In genomic region chrX:49661881-49662280, GRCh38 we compare ENCODE assay signal across 38 cellular contexts. TPM values are rescaled to one million over a fixed set of nuclear protein-coding genes. Genes with fewer than 3 reads are reported as not detected.
"Had no signal": no experiment of that assay in that cellular context is flagged by ENCODE, and none has a peak within 500 bp of the region (broad histone marks: within the 10 kb centered on the region; RNA-seq: fewer than 3 reads in every experiment).

No MANE protein-coding gene starts in this region.

- H3K9me3 ChIP-seq: adrenal gland, ascending aorta, body of pancreas had no signal

- H3K4me3 ChIP-seq: adrenal gland, ascending aorta, body of pancreas, breast epithelium, cardiac muscle cell had no signal

- DNase-seq: activated effector memory CD4-positive, alpha-beta T cell treated with anti-CD3 and anti-CD28 coated beads, Interleukin-2, amount 50 U/mL, for 16 hours; activated effector memory CD4-positive, alpha-beta T cell treated with Interleukin-2 at 50 U/mL for 16 hours; activated gamma-delta T cell; activated gamma-delta T cell treated with Interleukin-2 at 50 U/mL for 16 hours; activated naive CD4-positive, alpha-beta T cell; activated naive CD4-positive, alpha-beta T cell treated with anti-CD3 and anti-CD28 coated beads for 36 hours; activated naive CD4-positive, alpha-beta T cell treated with anti-CD3 and anti-CD28 coated beads, Interleukin-2, amount 10 ng/mL, durations not matched to agents 7 days and 5 days; activated naive CD4-positive, alpha-beta T cell treated with anti-CD3 and anti-CD28 coated beads, Interleukin-2, amount 50 U/mL, for 16 hours; activated naive CD4-positive, alpha-beta T cell treated with Interleukin-2 at 50 U/mL for 16 hours; activated naive CD8-positive, alpha-beta T cell treated with anti-CD3 and anti-CD28 coated beads for 36 hours; activated naive CD8-positive, alpha-beta T cell treated with anti-CD3 and anti-CD28 coated beads, Interleukin-2, amount 10 ng/mL, durations not matched to agents 7 days and 5 days; activated naive CD8-positive, alpha-beta T cell treated with anti-CD3 and anti-CD28 coated beads, Interleukin-2, amount 50 U/mL, for 24 hours; activated T-cell treated with anti-CD3 and anti-CD28 coated beads, Interleukin-2, amount 50 U/mL, for 4 hours; activated T-cell treated with anti-CD3 and anti-CD28 coated beads, Interleukin-2, amount 50 U/mL, for 48 hours; activated T-cell treated with anti-CD3 and anti-CD28 coated beads, Interleukin-2, amount 50 U/mL, for 72 hours; adrenal gland; amniotic stem cell; amygdala; anterior cingulate cortex; aorta; body of pancreas; brain microvascular endothelial cell; caudate nucleus; central memory CD4-positive, alpha-beta T cell; cerebellar nuclear complex had no signal

- H3K36me3 ChIP-seq: adrenal gland, ascending aorta, brain microvascular endothelial cell, breast epithelium, cardiac muscle cell had no signal

- H3K27me3 ChIP-seq: ascending aorta, body of pancreas, brain microvascular endothelial cell, cardiac muscle cell had no signal

- ATAC-seq: activated naive CD4-positive, alpha-beta T cell treated with anti-CD3 and anti-CD28 coated beads, Interleukin-2, amount 50 U/mL, for 72 hours; activated naive CD8-positive, alpha-beta T cell treated with anti-CD3 and anti-CD28 coated beads, Interleukin-2, amount 50 U/mL, for 24 hours; activated T-cell treated with anti-CD3 and anti-CD28 coated beads, Interleukin-2, amount 50 U/mL, for 4 hours; activated T-cell treated with anti-CD3 and anti-CD28 coated beads, Interleukin-2, amount 50 U/mL, for 72 hours; activated T-helper 17 cell treated with anti-CD3 and anti-CD28 coated beads, Interleukin-2, amount 50 U/mL, for 72 hours; body of pancreas had no signal

- H3K4me1 ChIP-seq: adrenal gland, ascending aorta, body of pancreas, breast epithelium had no signal

- H3K27ac ChIP-seq: adrenal gland, ascending aorta, body of pancreas, brain microvascular endothelial cell, breast epithelium, cardiac muscle cell had no signal

RNA-seq across cellular contexts. Expression of gene PAGE1, which starts 33.9 kb away (rescaled TPM):
- total RNA-seq: activated naive CD4-positive, alpha-beta T cell treated with anti-CD3 and anti-CD28 coated beads for 36 hours; activated naive CD4-positive, alpha-beta T cell treated with anti-CD3 and anti-CD28 coated beads, Interleukin-2, amount 50 U/mL, for 72 hours; activated naive CD8-positive, alpha-beta T cell treated with anti-CD3 and anti-CD28 coated beads for 36 hours; activated naive CD8-positive, alpha-beta T cell treated with anti-CD3 and anti-CD28 coated beads, Interleukin-2, amount 10 ng/mL, durations not matched to agents 7 days and 5 days; activated T-cell treated with anti-CD3 and anti-CD28 coated beads, Interleukin-2, amount 50 U/mL, for 4 hours; activated T-cell treated with anti-CD3 and anti-CD28 coated beads, Interleukin-2, amount 50 U/mL, for 72 hours; activated T-helper 1 cell treated with anti-CD3 and anti-CD28 coated beads, Interleukin-12 subunit alpha, Interleukin-12 subunit beta, Interleukin-2, Interleukin-4 antibody, amounts not matched to agents 30 ng/mL and 10 ng/mL and 1 ng/mL, durations not matched to agents 14 hours and 24 hours and 36 hours; activated T-helper 17 cell treated with anti-CD3 and anti-CD28 coated beads, Interleukin-2, amount 50 U/mL, for 72 hours; activated T-helper 2 cell treated with anti-CD3 and anti-CD28 coated beads, Interferon-gamma antibody, Interleukin-2, Interleukin-4, amounts not matched to agents 10 μg/mL and 5 μg/mL and 100 μg/mL, durations not matched to agents 14 hours and 24 hours and 36 hours; adrenal gland; aorta; ascending aorta; astrocyte; body of pancreas; breast epithelium; bronchial epithelial cell; cardiac muscle cell; cardiac septum; cerebellum; chondrocyte had no signal
- polyA plus RNA-seq: adipose tissue, adrenal gland, aorta, cardiac muscle cell had no signal
